Comparison of ENCODE assay signal across 20 cellular contexts in genomic region chr15:68593341-68593740, GRCh38. TPM values are rescaled to one million over a fixed set of nuclear protein-coding genes. Genes with fewer than 3 reads are reported as not detected.
"Had no signal": no experiment of that assay in that cellular context is flagged by ENCODE, and none has a peak within 500 bp of the region (broad histone marks: within the 10 kb centered on the region; RNA-seq: fewer than 3 reads in every experiment).

No MANE protein-coding gene starts in this region.

- H3K27me3 Mint-ChIP-seq: activated CD4-positive, alpha-beta T cell treated with anti-CD3 and anti-CD28 coated beads for 36 hours; stimulated activated naive CD8-positive, alpha-beta T cell treated with anti-CD3 and anti-CD28 coated beads, Interleukin-15, Interleukin-2, amounts not matched to agents 100 ng/mL and 50 ng/mL, for 24 hours had no signal

- H3K4me1 ChIP-seq: prostate gland had no signal

- H3K27ac ChIP-seq: prostate gland, transverse colon had no signal

- ATAC-seq: activated CD4-positive, alpha-beta T cell treated with anti-CD3 and anti-CD28 coated beads for 36 hours; activated T-cell treated with anti-CD3 and anti-CD28 coated beads, Interleukin-2, amount 50 U/mL, for 72 hours; left colon; naive thymus-derived CD4-positive, alpha-beta T cell had no signal

- H3K4me3 ChIP-seq: prostate gland, transverse colon had no signal

- H3K36me3 ChIP-seq: prostate gland, transverse colon had no signal

- H3K9me3 Mint-ChIP-seq: activated B cell treated with CpG ODN at 0.5 μM for 24 hours; activated naive CD4-positive, alpha-beta T cell treated with anti-CD3 and anti-CD28 coated beads for 36 hours; activated naive CD8-positive, alpha-beta T cell treated with anti-CD3 and anti-CD28 coated beads, Interleukin-2, amount 10 ng/mL, durations not matched to agents 7 days and 5 days; activated T-cell treated with anti-CD3 and anti-CD28 coated beads, Interleukin-2, amount 50 U/mL, for 72 hours; naive thymus-derived CD4-positive, alpha-beta T cell; stimulated activated naive CD8-positive, alpha-beta T cell treated with anti-CD3 and anti-CD28 coated beads, Interleukin-15, Interleukin-2, amounts not matched to agents 100 ng/mL and 50 ng/mL, for 24 hours; T-helper 1 cell treated with Interleukin-12 subunit alpha and Interleukin-12 subunit beta and Interleukin-4 antibody, amounts not matched to agents 30 μg/mL and 1 μg/mL, for 36 hours had no signal

- H3K27ac Mint-ChIP-seq: activated B cell treated with CpG ODN at 0.5 μM for 24 hours; activated CD4-positive, alpha-beta T cell treated with anti-CD3 and anti-CD28 coated beads for 36 hours; activated naive CD4-positive, alpha-beta T cell treated with anti-CD3 and anti-CD28 coated beads for 36 hours; activated naive CD8-positive, alpha-beta T cell treated with anti-CD3 and anti-CD28 coated beads, Interleukin-2, amount 10 ng/mL, durations not matched to agents 7 days and 5 days; activated T-cell treated with anti-CD3 and anti-CD28 coated beads, Interleukin-2, amount 50 U/mL, for 72 hours; naive thymus-derived CD4-positive, alpha-beta T cell; stimulated activated naive CD8-positive, alpha-beta T cell treated with anti-CD3 and anti-CD28 coated beads, Interleukin-15, Interleukin-2, amounts not matched to agents 100 ng/mL and 50 ng/mL, for 24 hours; T-helper 1 cell treated with Interleukin-12 subunit alpha and Interleukin-12 subunit beta and Interleukin-4 antibody, amounts not matched to agents 30 μg/mL and 1 μg/mL, for 36 hours had no signal

- DNase-seq: activated B cell treated with CpG ODN at 0.5 μM for 24 hours; activated CD4-positive, alpha-beta T cell treated with anti-CD3 and anti-CD28 coated beads for 36 hours; activated CD4-positive, alpha-beta T cell treated with anti-CD3 and anti-CD28 coated beads, Interleukin-2, amount 50 U/mL, for 4 hours; activated effector memory CD4-positive, alpha-beta T cell treated with Interleukin-2 at 50 U/mL for 16 hours; activated naive CD4-positive, alpha-beta T cell treated with anti-CD3 and anti-CD28 coated beads for 36 hours; activated naive CD8-positive, alpha-beta T cell treated with anti-CD3 and anti-CD28 coated beads, Interleukin-2, amount 10 ng/mL, durations not matched to agents 7 days and 5 days; activated T-cell treated with anti-CD3 and anti-CD28 coated beads, Interleukin-2, amount 50 U/mL, for 72 hours; amniotic stem cell; cerebellar nuclear complex; effector CD4-positive, alpha-beta T cell; erythroblast; foreskin fibroblast; left colon; naive thymus-derived CD4-positive, alpha-beta T cell; stimulated activated CD4-positive, alpha-beta T cell treated with anti-CD3 and anti-CD28 coated beads, Interleukin-4, amount 100 ng/mL, for 4 hours; substantia nigra; transverse colon had no signal

- H3K9me3 ChIP-seq: prostate gland, transverse colon had no signal

- H3K27me3 ChIP-seq: transverse colon had no signal

- H3K36me3 Mint-ChIP-seq: activated naive CD8-positive, alpha-beta T cell treated with anti-CD3 and anti-CD28 coated beads, Interleukin-2, amount 10 ng/mL, durations not matched to agents 7 days and 5 days; naive thymus-derived CD4-positive, alpha-beta T cell had no signal

- H3K4me3 Mint-ChIP-seq: activated B cell treated with CpG ODN at 0.5 μM for 24 hours; activated CD4-positive, alpha-beta T cell treated with anti-CD3 and anti-CD28 coated beads for 36 hours; activated naive CD4-positive, alpha-beta T cell treated with anti-CD3 and anti-CD28 coated beads for 36 hours; activated naive CD8-positive, alpha-beta T cell treated with anti-CD3 and anti-CD28 coated beads, Interleukin-2, amount 10 ng/mL, durations not matched to agents 7 days and 5 days; activated T-cell treated with anti-CD3 and anti-CD28 coated beads, Interleukin-2, amount 50 U/mL, for 72 hours; naive thymus-derived CD4-positive, alpha-beta T cell; stimulated activated naive CD8-positive, alpha-beta T cell treated with anti-CD3 and anti-CD28 coated beads, Interleukin-15, Interleukin-2, amounts not matched to agents 100 ng/mL and 50 ng/mL, for 24 hours; T-helper 1 cell treated with Interleukin-12 subunit alpha and Interleukin-12 subunit beta and Interleukin-4 antibody, amounts not matched to agents 30 μg/mL and 1 μg/mL, for 36 hours had no signal

RNA-seq across cellular contexts. Expression of gene CORO2B, which starts 14.5 kb away (rescaled TPM):
- total RNA-seq: activated naive CD4-positive, alpha-beta T cell treated with anti-CD3 and anti-CD28 coated beads for 36 hours; activated naive CD8-positive, alpha-beta T cell treated with anti-CD3 and anti-CD28 coated beads, Interleukin-2, amount 10 ng/mL, durations not matched to agents 7 days and 5 days had no signal
- polyA plus RNA-seq: naive thymus-derived CD4-positive, alpha-beta T cell had no signal
